ENCODE assay signal across 10 cellular contexts in genomic region chr2:207227062-207227748, GRCh38.
A peak's percentile ranks its signal among the peaks of the same experiment; 100 is the strongest.
DNase-seq lines count a peak whose midpoint lies in the region; ATAC-seq and TF ChIP-seq lines count a peak whose summit lies in the region.
"Had no signal": no experiment of that assay in that cellular context is flagged by ENCODE, and none has a peak within 500 bp of the region (broad histone marks: within the 10 kb centered on the region; RNA-seq: fewer than 3 reads in every experiment).

No MANE protein-coding gene starts in this region.

- peak overlapping the region; percentile 49 for H3K27ac Mint-ChIP-seq in type B pancreatic cell
- H3K27ac Mint-ChIP-seq: activated naive CD8-positive, alpha-beta T cell had no signal

- H3K4me1 Mint-ChIP-seq in type B pancreatic cell (ENCODE audit: unreplicated experiment), result peaks cover 37% of the 10 kb centered on the region

- H3K27me3 Mint-ChIP-seq in type B pancreatic cell, result peaks cover 20% of the 10 kb centered on the region
- H3K27me3 Mint-ChIP-seq: activated naive CD8-positive, alpha-beta T cell had no signal

- peak overlapping the region; percentile 65 for H3K4me3 Mint-ChIP-seq in type B pancreatic cell
- H3K4me3 Mint-ChIP-seq: activated naive CD8-positive, alpha-beta T cell had no signal

- ATAC-seq in HG03025 (IDR thresholded peaks at IDR 0.05; ENCODE audit: low FRiP score, unreplicated experiment), result no peak
- no peak for ATAC-seq in HG02798 (IDR thresholded peaks at IDR 0.05; ENCODE audit: poor library complexity, unreplicated experiment)

- no peaks in the 10 kb centered on the region for H3K9me3 Mint-ChIP-seq in type B pancreatic cell

- no peaks in the 10 kb centered on the region for H3K36me3 Mint-ChIP-seq in type B pancreatic cell
- H3K36me3 Mint-ChIP-seq: activated naive CD8-positive, alpha-beta T cell had no signal

- DNase-seq in NCI-H524 (lab: John Stamatoyannopoulos, UW) (peak; percentile 30 to 62), NCI-H524 treated with DMSO at 0.1 percent for 48 hours (lab: John Stamatoyannopoulos, UW) (no peak), epithelial cell of prostate (ENCODE audit: low read depth, low spot score) (no peak), midbrain (lab: John Stamatoyannopoulos, UW) (peak; percentile 90), type B pancreatic cell (ENCODE audit: extremely low spot score, unreplicated experiment) (no peak)
- DNase-seq in activated naive CD4-positive, alpha-beta T cell (lab: John Stamatoyannopoulos, UW), result no peak
- DNase-seq: SHP77 treated with DMSO at 0.1 percent for 48 hours had no signal

- peak overlapping the region; percentile 52 for H3K27ac ChIP-seq in epithelial cell of prostate

- TF ChIP-seq CTCF in type B pancreatic cell (conservative IDR thresholded peaks at IDR 0.05), result no peak

Comparison
In these comparisons a context has a peak if more than half of its experiments do, and no peak if none do; other contexts are left out.
1. DNase-seq: peak in NCI-H524 (2 of 2) and midbrain (single experiment); none in NCI-H524 treated with DMSO at 0.1 percent for 48 hours (single experiment), epithelial cell of prostate (single experiment), type B pancreatic cell (single experiment) and activated naive CD4-positive, alpha-beta T cell (0 of 4).